16 cellular contexts compared by ENCODE assay signal in genomic region chr1:196401454-196401838, GRCh38.
"Had no signal": no experiment of that assay in that cellular context is flagged by ENCODE, and none has a peak within 500 bp of the region (broad histone marks: within the 10 kb centered on the region; RNA-seq: fewer than 3 reads in every experiment).

No MANE protein-coding gene starts in this region.

- H3K27ac ChIP-seq: vagina had no signal

- ATAC-seq: activated CD4-positive, CD25-positive, alpha-beta regulatory T cell treated with anti-CD3 and anti-CD28 coated beads, Interleukin-2, amount 50 U/mL, for 24 hours; activated T-cell treated with anti-CD3 and anti-CD28 coated beads, Interleukin-2, amount 50 U/mL, for 4 hours; naive thymus-derived CD8-positive, alpha-beta T cell; stimulated activated naive CD8-positive, alpha-beta T cell treated with anti-CD3 and anti-CD28 coated beads, Interleukin-15, Interleukin-2, amounts not matched to agents 100 U/mL and 50 U/mL, for 24 hours had no signal

- DNase-seq: activated CD4-positive, alpha-beta T cell treated with anti-CD3 and anti-CD28 coated beads, Interleukin-2, amount 50 U/mL, for 4 hours; activated gamma-delta T cell treated with Interleukin-2 at 50 U/mL for 16 hours; activated naive CD8-positive, alpha-beta T cell treated with anti-CD3 and anti-CD28 coated beads for 36 hours; activated T-cell treated with anti-CD3 and anti-CD28 coated beads, Interleukin-2, amount 50 U/mL, for 4 hours; anterior cingulate cortex; naive thymus-derived CD8-positive, alpha-beta T cell; occipital lobe; stimulated activated CD4-positive, alpha-beta T cell treated with anti-CD3 and anti-CD28 coated beads, Interleukin-2, amount 100 ng/mL, for 48 hours; stimulated activated CD8-positive, alpha-beta memory T cell treated with anti-CD3 and anti-CD28 coated beads, Interleukin-4, amount 100 ng/mL, for 48 hours; stimulated activated naive CD8-positive, alpha-beta T cell treated with anti-CD3 and anti-CD28 coated beads, Interleukin-15, Interleukin-2, amounts not matched to agents 100 U/mL and 50 U/mL, for 24 hours had no signal

- H3K4me1 ChIP-seq: breast epithelium had no signal

- H3K36me3 ChIP-seq: breast epithelium, gastroesophageal sphincter, vagina had no signal

- H3K4me3 ChIP-seq: breast epithelium, gastroesophageal sphincter, lung, mucosa of descending colon, vagina had no signal

- H3K9me3 ChIP-seq: breast epithelium, gastroesophageal sphincter, mucosa of descending colon, vagina had no signal

- H3K27me3 ChIP-seq: breast epithelium, gastroesophageal sphincter, vagina had no signal
